ENCODE assay signal across 14 cellular contexts in genomic region chr4:101177146-101177545, GRCh38.
DNase-seq lines count a peak whose midpoint lies in the region; ATAC-seq, FAIRE-seq and TF ChIP-seq lines count a peak whose summit lies in the region.
"Had no signal": no experiment of that assay in that cellular context is flagged by ENCODE, and none has a peak within 500 bp of the region (broad histone marks: within the 10 kb centered on the region; RNA-seq: fewer than 3 reads in every experiment).

No MANE protein-coding gene starts in this region.

- FAIRE-seq in D721Med (lab: Jason Lieb, UNC): peak; percentile 48

- TF ChIP-seq CTCF in 22Rv1 (IDR thresholded peaks at IDR 0.05): no peak
- no peak for TF ChIP-seq CTCF in D721Med (IDR thresholded peaks at IDR 0.05; ENCODE audit: insufficient read depth, missing control alignments)

- DNase-seq in D721Med (ENCODE audit: insufficient read length, low spot score): no peak
- peak; percentile 89 to 97 for DNase-seq in dermis microvascular lymphatic vessel endothelial cell (ENCODE audit: low read depth in 2 of 2)
- DNase-seq in lung microvascular endothelial cell (ENCODE audit: low read depth in 2 of 2): peak; percentile 89 to 90
- DNase-seq in NCI-H524 (lab: John Stamatoyannopoulos, UW): no peak
- DNase-seq in NOMO-1 treated with dmso at 0.1 percent for 144 hours (lab: John Stamatoyannopoulos, UW; ENCODE audit: unreplicated experiment): no peak
- DNase-seq: BE2C; CD4-positive, alpha-beta T cell; NCI-H1105 treated with DMSO at 0.1 percent for 48 hours; NCI-H1930; NCI-H446 had no signal

- ATAC-seq in HG03460 (IDR thresholded peaks at IDR 0.05; ENCODE audit: unreplicated experiment): no peak

- peak overlapping the region; percentile 97 for H3K27ac ChIP-seq in 22Rv1
- H3K27ac ChIP-seq: RWPE1, SJSA1 had no signal

Comparison
In these comparisons a context has a peak if more than half of its experiments do, and no peak if none do; other contexts are left out.
1. DNase-seq: peak in dermis microvascular lymphatic vessel endothelial cell (2 of 2) and lung microvascular endothelial cell (2 of 2); none in D721Med (single experiment), NCI-H524 (0 of 2) and NOMO-1 treated with dmso at 0.1 percent for 144 hours (single experiment).